Comparison of ENCODE assay signal across 1 cellular context in the genomic region with DNA sequence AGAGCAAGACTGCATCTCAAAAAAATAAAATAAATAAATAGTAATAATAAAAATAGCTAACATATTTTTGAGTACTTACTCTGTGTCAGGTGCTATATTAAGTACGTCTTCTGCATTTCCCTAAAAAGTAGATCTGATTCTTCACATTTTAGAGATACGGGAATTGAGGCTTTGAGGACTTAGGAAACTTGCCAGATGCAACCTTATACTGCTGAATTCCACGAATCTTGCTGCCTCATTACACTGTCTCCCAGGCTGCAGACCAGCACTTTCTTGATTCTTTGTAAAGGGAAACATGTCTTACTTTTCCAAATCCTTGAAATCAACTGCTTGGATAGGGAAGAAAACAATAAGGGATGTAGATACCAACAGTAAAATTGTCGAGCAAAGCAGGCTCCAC.
TF ChIP-seq lines count a peak whose summit lies in the region.

No MANE protein-coding gene starts in this region.

TF ChIP-seq in WTC11, 78 proteins besides CTCF, POLR2A, EP300 and RAD21 (continued from another document):
- TF ChIP-seq, protein P1, sequence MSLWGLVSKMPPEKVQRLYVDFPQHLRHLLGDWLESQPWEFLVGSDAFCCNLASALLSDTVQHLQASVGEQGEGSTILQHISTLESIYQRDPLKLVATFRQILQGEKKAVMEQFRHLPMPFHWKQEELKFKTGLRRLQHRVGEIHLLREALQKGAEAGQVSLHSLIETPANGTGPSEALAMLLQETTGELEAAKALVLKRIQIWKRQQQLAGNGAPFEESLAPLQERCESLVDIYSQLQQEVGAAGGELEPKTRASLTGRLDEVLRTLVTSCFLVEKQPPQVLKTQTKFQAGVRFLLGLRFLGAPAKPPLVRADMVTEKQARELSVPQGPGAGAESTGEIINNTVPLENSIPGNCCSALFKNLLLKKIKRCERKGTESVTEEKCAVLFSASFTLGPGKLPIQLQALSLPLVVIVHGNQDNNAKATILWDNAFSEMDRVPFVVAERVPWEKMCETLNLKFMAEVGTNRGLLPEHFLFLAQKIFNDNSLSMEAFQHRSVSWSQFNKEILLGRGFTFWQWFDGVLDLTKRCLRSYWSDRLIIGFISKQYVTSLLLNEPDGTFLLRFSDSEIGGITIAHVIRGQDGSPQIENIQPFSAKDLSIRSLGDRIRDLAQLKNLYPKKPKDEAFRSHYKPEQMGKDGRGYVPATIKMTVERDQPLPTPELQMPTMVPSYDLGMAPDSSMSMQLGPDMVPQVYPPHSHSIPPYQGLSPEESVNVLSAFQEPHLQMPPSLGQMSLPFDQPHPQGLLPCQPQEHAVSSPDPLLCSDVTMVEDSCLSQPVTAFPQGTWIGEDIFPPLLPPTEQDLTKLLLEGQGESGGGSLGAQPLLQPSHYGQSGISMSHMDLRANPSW (CRISPR knock-in tag; conservative IDR thresholded peaks at IDR 0.05; ENCODE audit: low read depth) = no peak
- TF ChIP-seq RORB (CRISPR knock-in tag; IDR thresholded peaks at IDR 0.05) (no peak), SOX15 (CRISPR knock-in tag; IDR thresholded peaks at IDR 0.05) (no peak), CREM (CRISPR knock-in tag; IDR thresholded peaks at IDR 0.05) (no peak), ZNF423 (CRISPR knock-in tag; IDR thresholded peaks at IDR 0.05) (no peak), ETV6 (CRISPR knock-in tag; IDR thresholded peaks at IDR 0.05) (no peak), ZNF232 (CRISPR knock-in tag; IDR thresholded peaks at IDR 0.05) (no peak), ZNF317 (CRISPR knock-in tag; IDR thresholded peaks at IDR 0.05; ENCODE audit: borderline replicate concordance, low read depth) (no peak), ZNF263 (CRISPR knock-in tag; IDR thresholded peaks at IDR 0.05; ENCODE audit: low read depth) (no peak), GRHL2 (CRISPR knock-in tag; IDR thresholded peaks at IDR 0.05; ENCODE audit: insufficient replicate concordance, severe bottlenecking) (no peak), NR3C1 (CRISPR knock-in tag; conservative IDR thresholded peaks at IDR 0.05; ENCODE audit: low read depth) (no peak), TEAD1 (CRISPR knock-in tag; IDR thresholded peaks at IDR 0.05) (no peak), MXD4 (CRISPR knock-in tag; IDR thresholded peaks at IDR 0.05; ENCODE audit: borderline replicate concordance) (no peak), TCF7 (CRISPR knock-in tag; IDR thresholded peaks at IDR 0.05; ENCODE audit: low read depth) (no peak)
- TF ChIP-seq, protein P2, sequence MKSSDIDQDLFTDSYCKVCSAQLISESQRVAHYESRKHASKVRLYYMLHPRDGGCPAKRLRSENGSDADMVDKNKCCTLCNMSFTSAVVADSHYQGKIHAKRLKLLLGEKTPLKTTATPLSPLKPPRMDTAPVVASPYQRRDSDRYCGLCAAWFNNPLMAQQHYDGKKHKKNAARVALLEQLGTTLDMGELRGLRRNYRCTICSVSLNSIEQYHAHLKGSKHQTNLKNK (CRISPR knock-in tag; IDR thresholded peaks at IDR 0.05) = no peak
- TF ChIP-seq, protein P3, sequence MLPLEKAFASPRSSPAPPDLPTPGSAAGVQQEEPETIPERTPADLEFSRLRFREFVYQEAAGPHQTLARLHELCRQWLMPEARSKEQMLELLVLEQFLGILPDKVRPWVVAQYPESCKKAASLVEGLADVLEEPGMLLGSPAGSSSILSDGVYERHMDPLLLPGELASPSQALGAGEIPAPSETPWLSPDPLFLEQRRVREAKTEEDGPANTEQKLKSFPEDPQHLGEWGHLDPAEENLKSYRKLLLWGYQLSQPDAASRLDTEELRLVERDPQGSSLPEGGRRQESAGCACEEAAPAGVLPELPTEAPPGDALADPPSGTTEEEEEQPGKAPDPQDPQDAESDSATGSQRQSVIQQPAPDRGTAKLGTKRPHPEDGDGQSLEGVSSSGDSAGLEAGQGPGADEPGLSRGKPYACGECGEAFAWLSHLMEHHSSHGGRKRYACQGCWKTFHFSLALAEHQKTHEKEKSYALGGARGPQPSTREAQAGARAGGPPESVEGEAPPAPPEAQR (CRISPR knock-in tag; IDR thresholded peaks at IDR 0.05) = no peak
- TF ChIP-seq, protein P4, sequence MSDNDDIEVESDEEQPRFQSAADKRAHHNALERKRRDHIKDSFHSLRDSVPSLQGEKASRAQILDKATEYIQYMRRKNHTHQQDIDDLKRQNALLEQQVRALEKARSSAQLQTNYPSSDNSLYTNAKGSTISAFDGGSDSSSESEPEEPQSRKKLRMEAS (CRISPR knock-in tag; IDR thresholded peaks at IDR 0.05) = no peak
TF ChIP-seq in WTC11: peak in this region for 0.
